1 cellular context compared by ENCODE assay signal in the genomic region with DNA sequence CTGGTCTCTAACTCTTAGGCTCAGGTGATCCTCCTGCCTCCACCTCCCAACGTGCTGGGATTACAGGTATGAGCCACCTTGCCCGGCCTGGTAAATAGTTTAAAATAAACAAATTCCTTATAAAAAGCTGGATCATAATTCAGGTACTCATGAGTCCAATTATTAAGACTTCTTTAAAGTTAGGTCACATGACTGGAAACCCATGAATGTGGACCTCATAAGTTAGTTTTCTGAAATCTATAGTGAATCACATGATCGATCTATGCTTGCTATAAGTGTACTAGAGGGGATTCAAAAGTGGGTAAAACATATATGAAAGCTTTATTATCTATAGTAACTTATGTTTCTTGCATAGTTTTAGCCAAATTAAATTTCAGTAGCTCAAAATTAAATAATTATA.
TF ChIP-seq lines count a peak whose summit lies in the region.

No MANE protein-coding gene starts in this region.

TF ChIP-seq in A549, 52 proteins besides CTCF, POLR2A, EP300 and RAD21 (continued from another document):
- TF ChIP-seq, protein P1, sequence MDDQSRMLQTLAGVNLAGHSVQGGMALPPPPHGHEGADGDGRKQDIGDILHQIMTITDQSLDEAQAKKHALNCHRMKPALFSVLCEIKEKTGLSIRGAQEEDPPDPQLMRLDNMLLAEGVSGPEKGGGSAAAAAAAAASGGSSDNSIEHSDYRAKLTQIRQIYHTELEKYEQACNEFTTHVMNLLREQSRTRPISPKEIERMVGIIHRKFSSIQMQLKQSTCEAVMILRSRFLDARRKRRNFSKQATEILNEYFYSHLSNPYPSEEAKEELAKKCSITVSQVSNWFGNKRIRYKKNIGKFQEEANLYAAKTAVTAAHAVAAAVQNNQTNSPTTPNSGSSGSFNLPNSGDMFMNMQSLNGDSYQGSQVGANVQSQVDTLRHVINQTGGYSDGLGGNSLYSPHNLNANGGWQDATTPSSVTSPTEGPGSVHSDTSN (IDR thresholded peaks at IDR 0.05) = no peak
